12 cellular contexts compared by ENCODE assay signal in genomic region chr10:21363753-21364104, GRCh38.
DNase-seq lines count a peak whose midpoint lies in the region; ATAC-seq and TF ChIP-seq lines count a peak whose summit lies in the region.
"Had no signal": no experiment of that assay in that cellular context is flagged by ENCODE, and none has a peak within 500 bp of the region (broad histone marks: within the 10 kb centered on the region; RNA-seq: fewer than 3 reads in every experiment).

No MANE protein-coding gene starts in this region.

- no peaks in the 10 kb centered on the region for H3K9me3 Mint-ChIP-seq in T-helper 2 cell treated with Interferon-gamma antibody and Interleukin-4, amounts not matched to agents 5 μg/mL and 100 μg/mL, for 36 hours
- H3K9me3 Mint-ChIP-seq: CD4-positive, CD25-positive, alpha-beta regulatory T cell had no signal

- H2AFZ ChIP-seq in HCT116 (ENCODE audit: low read depth, low read length, poor library complexity, severe bottlenecking), result peak overlapping the region; percentile 67
- H2AFZ ChIP-seq in parathyroid adenoma, result peak overlapping the region; percentile 79

- no peak overlapping the region for H3K27ac Mint-ChIP-seq in T-helper 2 cell treated with Interferon-gamma antibody and Interleukin-4, amounts not matched to agents 5 μg/mL and 100 μg/mL, for 36 hours
- H3K27ac Mint-ChIP-seq: CD4-positive, CD25-positive, alpha-beta regulatory T cell; memory B cell had no signal

- peaks cover 52 to 67% of the 10 kb centered on the region in 2 experiments for H3K4me1 ChIP-seq in HCT116 (ENCODE audit: control insufficient read depth in 1 of 2, insufficient read depth in 2 of 2, low read length in 2 of 2)
- H3K4me1 ChIP-seq in parathyroid adenoma, result peaks cover 35% of the 10 kb centered on the region

- H3K36me3 ChIP-seq in HCT116 (ENCODE audit: control insufficient read depth in 1 of 2, insufficient read depth in 2 of 2, low read length in 2 of 2) (no peaks in the 10 kb centered on the region), parathyroid adenoma (ENCODE audit: control insufficient read depth, insufficient read depth, low read length) (no peaks in the 10 kb centered on the region)

- POLR2A ChIA-PET in HCT116 (lab: Charles Lee), result interaction anchor here (0.9 to 1.1 kb wide), 2 partner anchors 10 to 19 kb away, joined by 3 to 5 read pairs; no protein-coding TSS in a partner anchor

- H3K27ac ChIP-seq in HCT116 (ENCODE audit: low read depth, low read length) (peak overlapping the region; percentile 91), parathyroid adenoma (peak overlapping the region; percentile 87)

- H3K9me3 ChIP-seq in HCT116 (ENCODE audit: control insufficient read depth in 1 of 2, insufficient read depth in 1 of 2, low read depth in 1 of 2, low read length in 2 of 2), result no peaks in the 10 kb centered on the region
- no peaks in the 10 kb centered on the region for H3K9me3 ChIP-seq in parathyroid adenoma (ENCODE audit: control insufficient read depth, low read length)

- H3K79me2 ChIP-seq in HCT116 (ENCODE audit: insufficient read depth, low read length) (no peaks in the 10 kb centered on the region), parathyroid adenoma (no peaks in the 10 kb centered on the region)

- DNase-seq in HCT116 (ENCODE audit: low read depth, low spot score) (no peak), fibroblast of gingiva (ENCODE audit: low read depth) (peak; percentile 10)
- no peak for DNase-seq in T-helper 2 cell treated with Interferon-gamma antibody and Interleukin-4, amounts not matched to agents 5 μg/mL and 100 μg/mL, for 36 hours (ENCODE audit: low spot score)
- DNase-seq: activated naive CD4-positive, alpha-beta T cell treated with anti-CD3 and anti-CD28 coated beads, Interleukin-2, amount 50 U/mL, for 16 hours; CD4-positive, CD25-positive, alpha-beta regulatory T cell; dorsolateral prefrontal cortex had no signal

- H3K4me3 Mint-ChIP-seq in T-helper 2 cell treated with Interferon-gamma antibody and Interleukin-4, amounts not matched to agents 5 μg/mL and 100 μg/mL, for 36 hours, result no peak overlapping the region
- H3K4me3 Mint-ChIP-seq: CD4-positive, CD25-positive, alpha-beta regulatory T cell; memory B cell had no signal

- no TSS peak for BruUV-seq in HCT116 (replicated peaks; lab: Mats Ljungman, UMichigan)

- H3K9ac ChIP-seq in HCT116 (ENCODE audit: low read length) (peak overlapping the region; percentile 58), parathyroid adenoma (no peak overlapping the region)

- no peaks in the 10 kb centered on the region for H3K4me1 Mint-ChIP-seq in T-helper 2 cell treated with Interferon-gamma antibody and Interleukin-4, amounts not matched to agents 5 μg/mL and 100 μg/mL, for 36 hours (ENCODE audit: low read depth)
- H3K4me1 Mint-ChIP-seq: CD4-positive, CD25-positive, alpha-beta regulatory T cell; memory B cell had no signal

- H3K27me3 Mint-ChIP-seq in T-helper 2 cell treated with Interferon-gamma antibody and Interleukin-4, amounts not matched to agents 5 μg/mL and 100 μg/mL, for 36 hours (ENCODE audit: low read depth), result no peaks in the 10 kb centered on the region
- H3K27me3 Mint-ChIP-seq: CD4-positive, CD25-positive, alpha-beta regulatory T cell had no signal

- no peak for TF ChIP-seq CTCF in HCT116 (IDR thresholded peaks at IDR 0.05 in 2 of 3, conservative IDR thresholded peaks at IDR 0.05 in 1 of 3; ENCODE audit: borderline replicate concordance in 1 of 3, insufficient read depth in 1 of 3, low read depth in 2 of 3, low read length in 2 of 3)
- TF ChIP-seq CTCF in parathyroid adenoma (IDR thresholded peaks at IDR 0.05), result no peak

- intact Hi-C loops in HCT116 (cut with micrococcal nuclease), result loop anchor here (2.0 kb wide), 1 partner anchor 71 kb away; no protein-coding TSS in a partner anchor

- ATAC-seq in HCT116, result no peak
- ATAC-seq in SK-N-SH treated with all-trans-retinoic acid at 6 μM for 48 hours, result peak; percentile 14; the same call in 1 of the 3 replicates
- ATAC-seq in HG03354 (IDR thresholded peaks at IDR 0.05; ENCODE audit: poor library complexity, severe bottlenecking, unreplicated experiment), result no peak
- no peak for ATAC-seq in GM21737 (IDR thresholded peaks at IDR 0.05; ENCODE audit: unreplicated experiment)
- ATAC-seq in GM21723 (IDR thresholded peaks at IDR 0.05; ENCODE audit: unreplicated experiment), result no peak

- peak overlapping the region in 1 of 2 experiments; percentile 35; a peak in 2 of 4 replicates for H3K4me3 ChIP-seq in HCT116 (replicated peaks in 1 of 2; ENCODE audit: low read depth in 1 of 2, low read length in 2 of 2)
- H3K4me3 ChIP-seq in parathyroid adenoma (ENCODE audit: low read depth, low read length), result no peak overlapping the region
- H3K4me3 ChIP-seq: dorsolateral prefrontal cortex had no signal

- TF ChIP-seq RAD21 in HCT116 (IDR thresholded peaks at IDR 0.05; ENCODE audit: low read depth), result no peak

- RAD21 ChIA-PET in HCT116 (lab: Charles Lee; ENCODE audit: low non-redundant PET in 1 of 2, low total read pairs in 2 of 2, uncharacterized antibody in 2 of 2, unreplicated experiment in 2 of 2), result no interaction called here

- H3K27me3 ChIP-seq in HCT116 (ENCODE audit: insufficient read depth, low read length), result no peaks in the 10 kb centered on the region
- H3K27me3 ChIP-seq in parathyroid adenoma (ENCODE audit: control insufficient read depth, insufficient read depth, low read length), result no peaks in the 10 kb centered on the region
- H3K27me3 ChIP-seq: dorsolateral prefrontal cortex had no signal

- H3K9me2 ChIP-seq in HCT116 (ENCODE audit: insufficient read depth), result no peaks in the 10 kb centered on the region

- CTCF ChIA-PET in HCT116 (lab: Charles Lee), result no interaction called here

- no peak for TF ChIP-seq POLR2A in HCT116 (IDR thresholded peaks at IDR 0.05; ENCODE audit: borderline replicate concordance, extremely low read depth, insufficient read depth, insufficient read length)

- peak overlapping the region; percentile 72 for H3K4me2 ChIP-seq in HCT116 (ENCODE audit: low read length)
- peak overlapping the region; percentile 57 for H3K4me2 ChIP-seq in parathyroid adenoma (ENCODE audit: low read length)

- H4K20me1 ChIP-seq in HCT116 (ENCODE audit: insufficient read depth), result no peaks in the 10 kb centered on the region

- H3K36me3 Mint-ChIP-seq in T-helper 2 cell treated with Interferon-gamma antibody and Interleukin-4, amounts not matched to agents 5 μg/mL and 100 μg/mL, for 36 hours (ENCODE audit: low read depth), result no peaks in the 10 kb centered on the region
- H3K36me3 Mint-ChIP-seq: CD4-positive, CD25-positive, alpha-beta regulatory T cell; memory B cell had no signal

TF ChIP-seq in HCT116, 20 proteins besides CTCF, POLR2A, EP300 and RAD21 (continues in another document):
- TF ChIP-seq EZH2 (IDR thresholded peaks at IDR 0.05) (no peak), TCF7L2 (IDR thresholded peaks at IDR 0.05; ENCODE audit: borderline replicate concordance, extremely low read depth, insufficient read depth, insufficient read length) (no peak), CEBPB (IDR thresholded peaks at IDR 0.05; ENCODE audit: low read depth) (no peak; the same call in 1 of the 2 replicates), JUND (IDR thresholded peaks at IDR 0.05) (no peak)

TF ChIP-seq in SK-N-SH treated with all-trans-retinoic acid at 6 μM for 48 hours, 23 proteins besides CTCF, POLR2A, EP300 and RAD21:
- no peak for TF ChIP-seq ESRRG (CRISPR knock-in tag; IDR thresholded peaks at IDR 0.05)
- no peak for TF ChIP-seq ZFP30 (CRISPR knock-in tag; IDR thresholded peaks at IDR 0.05)
- no peak for TF ChIP-seq ZC3H10 (CRISPR knock-in tag; IDR thresholded peaks at IDR 0.05)
- TF ChIP-seq ZNF70 (CRISPR knock-in tag; IDR thresholded peaks at IDR 0.05), result no peak
- no peak for TF ChIP-seq PATZ1 (CRISPR knock-in tag; IDR thresholded peaks at IDR 0.05; ENCODE audit: borderline replicate concordance)
- no peak for TF ChIP-seq TCF4 (CRISPR knock-in tag; IDR thresholded peaks at IDR 0.05; ENCODE audit: borderline replicate concordance)
- no peak for TF ChIP-seq CSRNP3 (CRISPR knock-in tag; IDR thresholded peaks at IDR 0.05)
- TF ChIP-seq GLIS3 (CRISPR knock-in tag; IDR thresholded peaks at IDR 0.05), result no peak
- TF ChIP-seq ARNTL (CRISPR knock-in tag; IDR thresholded peaks at IDR 0.05; ENCODE audit: borderline replicate concordance, low read depth), result no peak
- TF ChIP-seq CSDC2 (CRISPR knock-in tag; IDR thresholded peaks at IDR 0.05), result no peak
- no peak for TF ChIP-seq RARB (CRISPR knock-in tag; IDR thresholded peaks at IDR 0.05)
- no peak for TF ChIP-seq TOX (CRISPR knock-in tag; IDR thresholded peaks at IDR 0.05; ENCODE audit: borderline replicate concordance)
